In genomic region chr19:45423589-45424190, GRCh38 we compare ENCODE assay signal across 8 cellular contexts. TPM values are rescaled to one million over a fixed set of nuclear protein-coding genes. Genes with fewer than 3 reads are reported as not detected.
A peak's percentile ranks its signal among the peaks of the same experiment; 100 is the strongest.
DNase-seq lines count a peak whose midpoint lies in the region; ATAC-seq and TF ChIP-seq lines count a peak whose summit lies in the region.

Gene ERCC1, minus strand, starts transcription at chr19:45423917. Its CDS starts 543 bp downstream, at chr19:45423374.

- peak within 1 kb of the TSS; percentile 86 for H3K9ac ChIP-seq in BLaER1

- H3K27me3 ChIP-seq in BLaER1 = peaks cover under 1% of the 10 kb centered on the region; the same call in 1 of the 2 replicates

- TF ChIP-seq POLR2A in GM19099 (IDR thresholded peaks at IDR 0.05; ENCODE audit: extremely low read depth, insufficient read length, low read depth) (peak; percentile 85), lower leg skin (IDR thresholded peaks at IDR 0.05) (no peak)

- peaks cover 79% of the 10 kb centered on the region for H3K4me1 ChIP-seq in BLaER1

- peaks cover 16% of the 10 kb centered on the region for H4K20me1 ChIP-seq in BLaER1

- WGBS in lower leg skin, 2 donors = 1 to 3% methylated on average over 17 to 35 of the region's 37 CpGs

- H3K4me3 ChIP-seq in BLaER1 = peak within 1 kb of the TSS; percentile 76
- H3K4me3 ChIP-seq in lower leg skin (ENCODE audit: low read depth, poor library complexity, severe bottlenecking) = peak within 1 kb of the TSS; percentile 50

- H3K9me3 ChIP-seq in BLaER1 = no peaks in the 10 kb centered on the region

- peak within 1 kb of the TSS; percentile 97 for H3K4me2 ChIP-seq in BLaER1

- peak; percentile 53 for ATAC-seq in HG03342 (IDR thresholded peaks at IDR 0.05; ENCODE audit: unreplicated experiment)
- peak; percentile 73 to 79 for ATAC-seq in activated CD4-positive, CD25-positive, alpha-beta regulatory T cell treated with anti-CD3 and anti-CD28 coated beads, Interleukin-2, amount 50 U/mL, for 24 hours

- TF ChIP-seq CTCF in lower leg skin (IDR thresholded peaks at IDR 0.05) = no peak

- DNase-seq in NCI-H345 treated with DMSO at 0.1 percent for 48 hours (lab: John Stamatoyannopoulos, UW; ENCODE audit: unreplicated experiment) (peak; percentile 89), dermis microvascular lymphatic vessel endothelial cell (ENCODE audit: low read depth in 2 of 2) (peak; percentile 90 to 97), lower leg skin (ENCODE audit: low spot score in 2 of 2) (peak in 1 of 2 donors; percentile 72)
- peak; percentile 61 to 86 for DNase-seq in stimulated activated CD4-positive, alpha-beta T cell treated with anti-CD3 and anti-CD28 coated beads, Interleukin-4, amount 100 ng/mL, for 48 hours (ENCODE audit: low read depth in 2 of 2)

- intact Hi-C loops in lower leg skin (cut with DNase I; ENCODE audit: low total_unique reads) = no loop called here

- H3K27ac ChIP-seq in BLaER1 = peak within 1 kb of the TSS; percentile 94

- peaks cover 14% of the 10 kb centered on the region for H3K36me3 ChIP-seq in BLaER1

RNA-seq across cellular contexts. Expression of gene ERCC1, which starts in this region (rescaled TPM):
- total RNA-seq in dermis microvascular lymphatic vessel endothelial cell (46.1 and 57.3 TPM in 2 replicates), lower leg skin (100 to 1,000 TPM in 1 of 4 donors, 10 to 100 TPM in 3; 57.7 to 111 (median 76.5) TPM)
